ENCODE assay signal across 16 cellular contexts in genomic region chr6:141541766-141542324, GRCh38.
DNase-seq lines count a peak whose midpoint lies in the region; ATAC-seq and TF ChIP-seq lines count a peak whose summit lies in the region.
"Had no signal": no experiment of that assay in that cellular context is flagged by ENCODE, and none has a peak within 500 bp of the region (broad histone marks: within the 10 kb centered on the region; RNA-seq: fewer than 3 reads in every experiment).

No MANE protein-coding gene starts in this region.

- no peak for TF ChIP-seq CTCF in A673 (conservative IDR thresholded peaks at IDR 0.05; ENCODE audit: low read depth, low read length)
- TF ChIP-seq CTCF in fibroblast of villous mesenchyme (IDR thresholded peaks at IDR 0.05; ENCODE audit: insufficient read depth, low read depth, low read length) = no peak
- no peak for TF ChIP-seq CTCF in mucosa of descending colon (IDR thresholded peaks at IDR 0.05)

- no peak for ATAC-seq in mucosa of descending colon
- ATAC-seq in HG03469 (IDR thresholded peaks at IDR 0.05; ENCODE audit: unreplicated experiment) = no peak
- ATAC-seq: pancreas; stimulated activated naive B cell treated with anti-CD40 and anti-IgM and Interleukin-4, amounts not matched to agents 10 μg/mL and 1 μg/mL and 100 μg/mL, for 72 hours had no signal

- peak; percentile 61 for DNase-seq in A673 (ENCODE audit: low spot score)
- DNase-seq in H4 (ENCODE audit: low spot score) = peak; percentile 3
- DNase-seq in RPMI7951 (ENCODE audit: low read depth) = peak; percentile 35
- DNase-seq in fibroblast of villous mesenchyme (ENCODE audit: low read depth) = peak; percentile 11
- DNase-seq in epidermal melanocyte (ENCODE audit: insufficient read length, low spot score) = no peak
- no peak for DNase-seq in NCI-H2081 treated with DMSO at 0.1 percent for 48 hours (lab: John Stamatoyannopoulos, UW)
- DNase-seq in mucosa of descending colon = no peak
- DNase-seq: activated CD4-positive, alpha-beta memory T cell treated with anti-CD3 and anti-CD28 coated beads for 36 hours; KBM-7; kidney glomerular epithelial cell; NCI-H1436; pancreas; stimulated activated naive B cell treated with anti-CD40 and anti-IgM and Interleukin-4, amounts not matched to agents 10 μg/mL and 1 μg/mL and 100 μg/mL, for 72 hours had no signal

- no peaks in the 10 kb centered on the region for H3K36me3 ChIP-seq in A673 (ENCODE audit: insufficient read depth, low read length, poor library complexity, severe bottlenecking)
- H3K36me3 ChIP-seq in mucosa of descending colon (ENCODE audit: low read depth) = no peaks in the 10 kb centered on the region
- H3K36me3 ChIP-seq: HAP-1, pancreas had no signal

- no peak overlapping the region for H3K4me3 ChIP-seq in A673 (ENCODE audit: low read depth, low read length, poor library complexity, severe bottlenecking)
- no peak overlapping the region for H3K4me3 ChIP-seq in fibroblast of villous mesenchyme (ENCODE audit: low read depth, low read length)
- no peak overlapping the region for H3K4me3 ChIP-seq in mucosa of descending colon
- H3K4me3 ChIP-seq: HAP-1, pancreas, skin epidermis had no signal

- CTCF ChIA-PET in A673 (lab: Charles Lee) = no interaction called here

- no TSS peak for BruUV-seq in A673 (replicated peaks; lab: Mats Ljungman, UMichigan)

- no peaks in the 10 kb centered on the region for H3K27me3 ChIP-seq in A673 (replicated peaks; ENCODE audit: insufficient read depth, low read depth, low read length, poor library complexity)
- H3K27me3 ChIP-seq: pancreas had no signal

- peaks cover 3% of the 10 kb centered on the region for H3K9me3 ChIP-seq in A673 (ENCODE audit: low read depth, low read length, poor library complexity, severe bottlenecking)
- no peaks in the 10 kb centered on the region for H3K9me3 ChIP-seq in mucosa of descending colon
- H3K9me3 ChIP-seq: HAP-1, pancreas had no signal

- POLR2A ChIA-PET in A673 (lab: Charles Lee; ENCODE audit: low non-redundant PET) = no interaction called here

- intact Hi-C loops in A673 (cut with micrococcal nuclease; ENCODE audit: unreplicated experiment) = no loop called here
- intact Hi-C loops in mucosa of descending colon (cut with DNase I, micrococcal nuclease) = no loop called here

- H3K4me1 ChIP-seq in A673 (ENCODE audit: insufficient read depth, low read length, poor library complexity, severe bottlenecking) (peaks cover 8% of the 10 kb centered on the region), mucosa of descending colon (ENCODE audit: low read depth) (no peaks in the 10 kb centered on the region)
- H3K4me1 ChIP-seq: pancreas had no signal

- H3K27ac ChIP-seq in A673 (ENCODE audit: low read depth, low read length, poor library complexity, severe bottlenecking) = peak overlapping the region; percentile 59
- H3K27ac ChIP-seq: pancreas, skin epidermis had no signal

Comparison
In these comparisons a context has a peak if more than half of its experiments do, and no peak if none do; other contexts are left out.
1. DNase-seq: peak in A673 (single experiment), H4 (single experiment), RPMI7951 (single experiment) and fibroblast of villous mesenchyme (single experiment); none in epidermal melanocyte (single experiment), NCI-H2081 treated with DMSO at 0.1 percent for 48 hours (single experiment) and mucosa of descending colon (0 of 3).